In the genomic region with DNA sequence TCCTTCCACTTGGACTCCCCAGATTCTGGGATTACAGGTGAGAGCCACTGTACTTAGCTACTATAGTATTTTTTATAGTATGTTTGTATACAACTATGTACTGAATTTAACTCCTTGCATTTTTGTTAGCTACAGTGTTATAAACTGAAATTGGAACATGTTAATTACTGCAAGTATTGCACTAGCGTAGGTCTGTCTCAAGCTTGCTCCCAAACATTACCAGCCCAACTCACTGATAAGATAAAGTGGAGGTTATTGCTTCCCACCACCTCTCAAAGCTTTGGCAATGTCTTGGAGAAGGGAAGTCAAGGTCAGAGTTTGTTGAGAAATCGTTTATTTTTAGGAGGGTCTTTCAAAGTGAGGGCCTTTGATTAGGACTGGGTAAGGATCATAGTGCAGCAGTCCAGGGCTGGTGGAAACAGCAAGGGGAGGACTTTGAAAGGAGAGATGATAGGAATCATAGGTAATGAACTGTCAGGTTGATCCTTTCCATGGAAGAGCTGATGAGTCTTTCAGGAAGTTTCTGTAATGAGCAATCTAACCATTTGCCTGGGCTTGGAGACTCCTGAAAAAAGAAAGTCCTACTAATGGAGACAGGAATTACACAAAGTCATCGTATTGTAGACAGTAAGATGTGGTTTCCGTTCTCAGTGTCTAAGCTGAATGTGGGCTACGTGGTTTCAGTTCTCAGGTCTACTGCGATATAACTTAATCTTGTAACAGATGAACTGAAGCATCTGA, we compare ENCODE assay signal across 12 cellular contexts.
DNase-seq lines count a peak whose midpoint lies in the region; ATAC-seq and TF ChIP-seq lines count a peak whose summit lies in the region.
"Had no signal": no experiment of that assay in that cellular context is flagged by ENCODE, and none has a peak within 500 bp of the region (broad histone marks: within the 10 kb centered on the region; RNA-seq: fewer than 3 reads in every experiment).

No MANE protein-coding gene starts in this region.

- POLR2A ChIA-PET in HEK293T (lab: Yijun Ruan, JAX): no interaction called here

- H3K36me3 ChIP-seq in MM.1S (replicated peaks; ENCODE audit: insufficient read depth, low read length): no peaks in the 10 kb centered on the region

- ATAC-seq in GM19438 (IDR thresholded peaks at IDR 0.05; ENCODE audit: low read depth, unreplicated experiment): peak; percentile 93
- no peak for ATAC-seq in GM21423 (IDR thresholded peaks at IDR 0.05; ENCODE audit: unreplicated experiment)
- ATAC-seq: right cardiac atrium had no signal

- H3K4me3 ChIP-seq in GM12865 (ENCODE audit: low read depth, low read length) (no peak overlapping the region), MM.1S (ENCODE audit: low read length) (no peak overlapping the region)
- H3K4me3 ChIP-seq: testis had no signal

- no peak overlapping the region for H3K27ac ChIP-seq in MM.1S (ENCODE audit: low read length)
- H3K27ac ChIP-seq: testis had no signal

- H3K4me3 Mint-ChIP-seq in immature natural killer cell: peak overlapping the region; percentile 44 to 90 (median 62)

- H3K9me3 ChIP-seq in MM.1S (replicated peaks; ENCODE audit: insufficient read depth, low read length): no peaks in the 10 kb centered on the region
- H3K9me3 ChIP-seq: testis had no signal

- peaks cover 16% of the 10 kb centered on the region for H3K27me3 ChIP-seq in MM.1S (replicated peaks; ENCODE audit: insufficient read depth, low read length)
- H3K27me3 ChIP-seq: testis had no signal

- H3K36me3 Mint-ChIP-seq in immature natural killer cell: no peaks in the 10 kb centered on the region

- CTCF ChIA-PET in HEK293T (lab: Yijun Ruan, JAX): no interaction called here

- peaks cover 34 to 42% of the 10 kb centered on the region in 2 donors for H3K4me1 Mint-ChIP-seq in immature natural killer cell

- no peak overlapping the region for H3K9ac ChIP-seq in MM.1S (ENCODE audit: low read length)

- DNase-seq in GM12865 (ENCODE audit: low read depth) (peak; percentile 52), MM.1S (peak; percentile 76), immature natural killer cell (peak; percentile 6 to 23 (median 20)), 8988T (no peak), HEK293T (ENCODE audit: extremely low spot score) (no peak), SIG-M5 treated with dmso at 0.1 percent for 504 hours (lab: John Stamatoyannopoulos, UW; ENCODE audit: unreplicated experiment) (no peak)
- DNase-seq: dermis blood vessel endothelial cell, NCI-H69, right cardiac atrium, testis had no signal

- H3K9me3 Mint-ChIP-seq in immature natural killer cell: no peaks in the 10 kb centered on the region

- no peak overlapping the region for H2AFZ ChIP-seq in MM.1S (ENCODE audit: low read length)

- peaks cover 11% of the 10 kb centered on the region for H3K4me1 ChIP-seq in MM.1S (ENCODE audit: low read length)
- H3K4me1 ChIP-seq: testis had no signal

- H3K79me2 ChIP-seq in MM.1S (ENCODE audit: low read length): no peaks in the 10 kb centered on the region

- H3K27ac Mint-ChIP-seq in immature natural killer cell: peak overlapping the region in 3 of 6 donors; percentile 10 to 66 (median 44)

- peaks cover 2 to 4% (median 3%) of the 10 kb centered on the region in 3 donors for H3K27me3 Mint-ChIP-seq in immature natural killer cell (ENCODE audit: low read depth in 3 of 3)

- H3K9me2 ChIP-seq in MM.1S (replicated peaks; ENCODE audit: insufficient read depth, low read length): no peaks in the 10 kb centered on the region

- no peaks in the 10 kb centered on the region for H4K20me1 ChIP-seq in MM.1S (ENCODE audit: insufficient read depth, low read length)

- H3K4me2 ChIP-seq in MM.1S (ENCODE audit: low read depth, low read length): peak overlapping the region; percentile 18; the same call in 1 of the 2 replicates

- TF ChIP-seq CTCF in GM12865 (IDR thresholded peaks at IDR 0.05; ENCODE audit: insufficient read depth, low read depth, low read length, missing control alignments) (no peak), MM.1S (IDR thresholded peaks at IDR 0.05; ENCODE audit: low read length) (no peak)

- no peaks in the 10 kb centered on the region for H3F3A ChIP-seq in MM.1S (ENCODE audit: insufficient read depth, low read length)

TF ChIP-seq in HEK293T, 16 proteins besides CTCF, POLR2A, EP300 and RAD21:
- no peak for TF ChIP-seq ELF4 (IDR thresholded peaks at IDR 0.05)
- TF ChIP-seq BHLHE40 (IDR thresholded peaks at IDR 0.05; ENCODE audit: borderline replicate concordance): no peak
- TF ChIP-seq SP1 (IDR thresholded peaks at IDR 0.05): no peak
- no peak for TF ChIP-seq ZNF384 (IDR thresholded peaks at IDR 0.05)

Comparison
In these comparisons a context has a peak if more than half of its experiments do, and no peak if none do; other contexts are left out.
1. DNase-seq: peak in GM12865 (single experiment), MM.1S (single experiment) and immature natural killer cell (3 of 3); none in 8988T (single experiment), HEK293T (single experiment) and SIG-M5 treated with dmso at 0.1 percent for 504 hours (single experiment).